ENCODE assay signal across 8 cellular contexts in the genomic region with DNA sequence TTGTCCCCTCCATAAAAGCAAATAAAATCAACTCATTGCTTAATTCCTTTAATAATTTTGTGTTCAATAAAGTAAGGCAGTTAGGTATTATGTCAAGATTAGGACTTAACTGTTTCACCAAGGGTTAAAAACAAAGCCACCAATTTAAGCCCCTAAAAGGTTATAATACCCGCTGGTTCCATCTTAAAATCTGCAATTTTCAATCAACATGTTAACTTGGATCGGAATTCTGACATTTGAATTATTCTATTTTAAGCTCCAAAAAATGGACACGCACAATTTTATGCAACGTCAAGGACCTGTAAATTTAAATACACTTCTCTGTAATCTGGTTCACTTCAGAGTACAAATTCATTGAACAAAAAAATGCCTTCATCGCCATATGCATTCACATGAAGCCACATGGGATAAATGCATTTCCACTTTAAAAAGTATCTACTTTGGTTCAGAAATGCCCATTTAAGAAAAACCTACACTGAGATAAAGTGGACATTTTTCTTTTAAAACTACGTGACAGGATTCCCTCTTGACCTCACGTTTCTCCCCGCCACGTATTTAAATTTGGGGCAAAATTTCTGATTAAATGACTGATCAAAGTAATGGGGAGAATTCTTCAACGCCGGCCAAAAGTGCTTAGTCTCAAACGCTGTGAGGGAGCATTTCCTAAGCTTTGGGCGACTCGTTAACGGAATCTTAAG. TPM values are rescaled to one million over a fixed set of nuclear protein-coding genes. Genes with fewer than 3 reads are reported as not detected.
A peak's percentile ranks its signal among the peaks of the same experiment; 100 is the strongest.
DNase-seq lines count a peak whose midpoint lies in the region; ATAC-seq and TF ChIP-seq lines count a peak whose summit lies in the region.

No MANE protein-coding gene starts in this region.

- no peak for TF ChIP-seq POLR2A in stomach (IDR thresholded peaks at IDR 0.05)

- H3K27me3 Mint-ChIP-seq in HFFc6 (ENCODE audit: insufficient read depth): peaks cover 2% of the 10 kb centered on the region; the same call in 1 of the 2 replicates

- H3K27me3 ChIP-seq in iPS-18a (ENCODE audit: control insufficient read depth, insufficient read depth, low read length) (no peaks in the 10 kb centered on the region), stomach (no peaks in the 10 kb centered on the region)

- no peaks in the 10 kb centered on the region for H3K36me3 ChIP-seq in iPS-18a (ENCODE audit: control insufficient read depth, low read depth, low read length)
- H3K36me3 ChIP-seq in stomach: no peaks in the 10 kb centered on the region

- H3K27ac Mint-ChIP-seq in HFFc6: peak overlapping the region; percentile 99
- H3K27ac Mint-ChIP-seq in activated naive CD4-positive, alpha-beta T cell treated with anti-CD3 and anti-CD28 coated beads, Interleukin-2, amount 50 U/mL, for 72 hours: peak overlapping the region; percentile 97 to 99

- no peaks in the 10 kb centered on the region for H3K9me3 ChIP-seq in iPS-18a (ENCODE audit: control insufficient read depth, low read depth, low read length)
- H3K9me3 ChIP-seq in stomach: no peaks in the 10 kb centered on the region

- TF ChIP-seq CTCF in AG10803 (conservative IDR thresholded peaks at IDR 0.05; ENCODE audit: low read length) (no peak), HFFc6 (IDR thresholded peaks at IDR 0.05) (no peak), stomach (IDR thresholded peaks at IDR 0.05) (no peak)

- H3K4me3 Mint-ChIP-seq in HFFc6: peak overlapping the region; percentile 95

- peaks cover 14% of the 10 kb centered on the region for H3K4me1 ChIP-seq in iPS-18a (ENCODE audit: control insufficient read depth, low read depth, low read length)
- peaks cover 0 to 51% (median 33%) of the 10 kb centered on the region in 4 donors for H3K4me1 ChIP-seq in stomach

- peak overlapping the region; percentile 90 for H3K27ac ChIP-seq in iPS-18a (ENCODE audit: low read length)
- peak overlapping the region; percentile 89 to 96 (median 94) for H3K27ac ChIP-seq in stomach

- H3K9ac ChIP-seq in iPS-18a (ENCODE audit: low read length): peak overlapping the region; percentile 92

- peaks cover 29% of the 10 kb centered on the region for H3K4me1 Mint-ChIP-seq in HFFc6 (ENCODE audit: low read depth)

- no peak for ATAC-seq in activated naive CD4-positive, alpha-beta T cell treated with anti-CD3 and anti-CD28 coated beads, Interleukin-2, amount 50 U/mL, for 72 hours
- ATAC-seq in HG02884 (IDR thresholded peaks at IDR 0.05; ENCODE audit: unreplicated experiment): no peak
- no peak for ATAC-seq in GM19467 (IDR thresholded peaks at IDR 0.05; ENCODE audit: unreplicated experiment)

- TF ChIP-seq EP300 in stomach (IDR thresholded peaks at IDR 0.05): no peak

- H3K36me3 Mint-ChIP-seq in HFFc6 (ENCODE audit: low read depth): peaks cover 8% of the 10 kb centered on the region
- H3K36me3 Mint-ChIP-seq in activated naive CD4-positive, alpha-beta T cell treated with anti-CD3 and anti-CD28 coated beads, Interleukin-2, amount 50 U/mL, for 72 hours: peaks cover 11 to 35% of the 10 kb centered on the region in 2 donors

- H3K9me3 Mint-ChIP-seq in HFFc6: no peaks in the 10 kb centered on the region
- H3K9me3 Mint-ChIP-seq in activated naive CD4-positive, alpha-beta T cell treated with anti-CD3 and anti-CD28 coated beads, Interleukin-2, amount 50 U/mL, for 72 hours: no peaks in the 10 kb centered on the region

- intact Hi-C loops in stomach (cut with DNase I; ENCODE audit: low total_unique reads): no loop called here

- H3K4me3 ChIP-seq in AG10803 (ENCODE audit: low read length) (peak overlapping the region; percentile 95), iPS-18a (ENCODE audit: low read length) (peak overlapping the region; percentile 98), stomach (peak overlapping the region; percentile 70 to 86 (median 85))

- 0 to 1% (median 1%) methylated on average over 15 of the region's 15 CpGs for WGBS in stomach, 5 donors

- DNase-seq in AG10803 (ENCODE audit: low read depth): peak; percentile 5
- peak; percentile 2 for DNase-seq in HFFc6
- DNase-seq in activated naive CD4-positive, alpha-beta T cell treated with anti-CD3 and anti-CD28 coated beads, Interleukin-2, amount 50 U/mL, for 72 hours (ENCODE audit: low spot score in 2 of 2): no peak
- no peak for DNase-seq in stomach
- no peak for DNase-seq in KG1 (lab: John Stamatoyannopoulos, UW)

RNA-seq across cellular contexts. Expression of gene GIN1, which starts 0.7 kb away (rescaled TPM):
- total RNA-seq in HFFc6 (2021; fragmentation: NEBNext Ultra II Directional; extraction: Animal tissue kit (Norgen Biotek cat#: 25700)): 1 to 10 TPM; 5.6 to 8.0 (median 6.1) TPM
- 10 to 100 TPM; 11.1 to 12.6 TPM for total RNA-seq in activated naive CD4-positive, alpha-beta T cell treated with anti-CD3 and anti-CD28 coated beads, Interleukin-2, amount 50 U/mL, for 72 hours
- total RNA-seq in stomach: 10 to 100 TPM in 2 of 5 donors, 1 to 10 TPM in 2, not detected in 1; 2.2 to 13.6 (median 9.2) TPM
- 1 to 10 TPM; 3.1 to 4.1 (median 3.5) TPM for polyA plus RNA-seq in stomach

RNA-seq across cellular contexts. Expression of gene PPIP5K2, which starts 0.9 kb away (rescaled TPM):
- total RNA-seq in HFFc6 (2021; fragmentation: NEBNext Ultra II Directional; extraction: Animal tissue kit (Norgen Biotek cat#: 25700)): 10 to 100 TPM; 54.9 to 75.2 (median 61.2) TPM
- 10 to 100 TPM; 50.0 to 58.9 TPM for total RNA-seq in activated naive CD4-positive, alpha-beta T cell treated with anti-CD3 and anti-CD28 coated beads, Interleukin-2, amount 50 U/mL, for 72 hours
- 100 to 1,000 TPM in 1 of 5 donors, 10 to 100 TPM in 4; 25.2 to 101 (median 33.2) TPM for total RNA-seq in stomach
- 10 to 100 TPM; 12.1 to 16.2 (median 14.5) TPM for polyA plus RNA-seq in stomach

Comparison
In these comparisons a context has a peak if more than half of its experiments do, and no peak if none do; other contexts are left out.
1. DNase-seq: peak in AG10803 (single experiment) and HFFc6 (single experiment); none in activated naive CD4-positive, alpha-beta T cell treated with anti-CD3 and anti-CD28 coated beads, Interleukin-2, amount 50 U/mL, for 72 hours (0 of 2), stomach (single experiment) and KG1 (single experiment).
2. Peak in every context shown above with its lines, with median percentiles within 50 percentile points of each other: H3K4me3 ChIP-seq.